In the genomic region with DNA sequence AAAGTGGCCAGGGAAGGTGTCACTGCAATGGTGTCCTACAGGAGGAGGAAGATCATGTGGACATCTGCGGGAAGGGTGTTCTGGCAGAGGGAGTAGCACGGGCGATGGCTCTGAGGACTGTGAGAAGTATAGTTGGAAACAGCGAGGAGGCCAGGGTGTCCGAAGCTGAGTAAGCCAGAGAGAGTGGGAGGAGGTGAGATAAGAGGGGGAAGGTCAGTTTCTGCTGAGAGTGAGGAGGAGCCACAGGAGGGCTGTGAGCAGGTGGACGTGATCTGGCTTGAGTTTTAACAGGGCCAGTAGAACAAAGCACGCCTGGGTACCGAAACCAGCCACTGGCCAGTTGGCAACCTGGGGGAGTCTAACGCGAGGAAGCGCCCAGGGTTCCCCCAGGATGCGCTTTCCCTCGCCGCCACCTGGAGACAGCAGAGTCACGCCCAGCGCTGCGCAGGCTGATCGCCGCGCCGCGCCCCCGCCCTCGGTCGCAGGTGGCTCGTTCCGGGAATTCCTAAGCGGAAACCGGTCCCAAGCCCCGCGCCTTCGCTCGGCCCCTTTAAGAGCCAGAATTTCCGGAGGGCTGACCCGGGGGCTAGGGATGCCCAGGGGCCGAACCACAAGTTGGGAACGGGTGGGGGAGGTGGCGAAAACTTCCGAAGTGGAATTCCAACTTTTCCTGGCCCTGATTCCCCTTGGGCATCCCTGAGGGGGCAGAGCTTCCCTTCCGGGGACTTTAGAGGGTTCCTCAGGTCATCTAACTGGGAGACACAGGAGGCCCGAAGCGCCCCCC, we compare ENCODE assay signal across 8 cellular contexts. TPM values are rescaled to one million over a fixed set of nuclear protein-coding genes. Genes with fewer than 3 reads are reported as not detected.
DNase-seq lines count a peak whose midpoint lies in the region; ATAC-seq and TF ChIP-seq lines count a peak whose summit lies in the region.

No MANE protein-coding gene starts in this region.

- peak; percentile 46 for ATAC-seq in GM18505 (IDR thresholded peaks at IDR 0.05; ENCODE audit: unreplicated experiment)
- peak; percentile 29 for ATAC-seq in HG02970 (IDR thresholded peaks at IDR 0.05; ENCODE audit: low FRiP score, unreplicated experiment)
- ATAC-seq in gastrocnemius medialis = peak; percentile 27 to 29

- H3K4me2 ChIP-seq in hepatocyte = peak overlapping the region; percentile 77

- WGBS in hepatocyte (ENCODE audit: low lambda C conversion rate, missing lambda C conversion rate) = 2% methylated on average over 39 of the region's 42 CpGs

- in situ Hi-C loops in gastrocnemius medialis (cut with MboI; ENCODE audit: low sequenced_read_pairs in 4 of 4) = no loop called here

- peak overlapping the region; percentile 67 for H2AFZ ChIP-seq in hepatocyte

- no peaks in the 10 kb centered on the region for H3K9me3 ChIP-seq in hepatocyte (ENCODE audit: low read depth)
- no peaks in the 10 kb centered on the region for H3K9me3 ChIP-seq in gastrocnemius medialis

- H3K9me2 ChIP-seq in hepatocyte (replicated peaks; ENCODE audit: insufficient read depth) = no peaks in the 10 kb centered on the region

- peak; percentile 94 for DNase-seq in NCI-H510A treated with DMSO at 0.1 percent for 48 hours (lab: John Stamatoyannopoulos, UW)
- peak; percentile 87 for DNase-seq in activated effector memory CD4-positive, alpha-beta T cell treated with anti-CD3 and anti-CD28 coated beads, Interleukin-2, amount 50 U/mL, for 16 hours
- DNase-seq in hepatocyte (ENCODE audit: low spot score) = peak; percentile 94
- no peak for DNase-seq in gastrocnemius medialis
- DNase-seq in occipital lobe (lab: John Stamatoyannopoulos, UW) = no peak
- DNase-seq in HCEC 1CT = no peak

- H3K36me3 ChIP-seq in hepatocyte (replicated peaks; ENCODE audit: insufficient read depth, low read depth) (no peaks in the 10 kb centered on the region), gastrocnemius medialis (no peaks in the 10 kb centered on the region)

- H3K79me2 ChIP-seq in hepatocyte = peaks cover 31% of the 10 kb centered on the region

- H3K4me3 ChIP-seq in hepatocyte (peak overlapping the region; percentile 41), gastrocnemius medialis (peak overlapping the region; percentile 39 to 57 (median 50))

- H3K27me3 ChIP-seq in hepatocyte (peaks cover 4% of the 10 kb centered on the region), gastrocnemius medialis (peaks cover 40 to 53% (median 40%) of the 10 kb centered on the region in 3 donors)

- H3K27ac ChIP-seq in hepatocyte = peak overlapping the region; percentile 100
- peak overlapping the region; percentile 61 to 76 (median 72) for H3K27ac ChIP-seq in gastrocnemius medialis

- H3K4me1 ChIP-seq in hepatocyte (ENCODE audit: insufficient read depth) = no peaks in the 10 kb centered on the region
- no peaks in the 10 kb centered on the region for H3K4me1 ChIP-seq in gastrocnemius medialis

- intact Hi-C loops in gastrocnemius medialis (cut with DNase I; ENCODE audit: low total_unique reads) = no loop called here

- no peaks in the 10 kb centered on the region for H4K20me1 ChIP-seq in hepatocyte (ENCODE audit: insufficient read depth, poor library complexity, severe bottlenecking)

- peak; percentile 39 for TF ChIP-seq CTCF in hepatocyte (IDR thresholded peaks at IDR 0.05; ENCODE audit: poor library complexity)
- TF ChIP-seq CTCF in gastrocnemius medialis (IDR thresholded peaks at IDR 0.05 in 4 of 5, conservative IDR thresholded peaks at IDR 0.05 in 1 of 5) = peak in 3 of 5 experiments; percentile 33 to 54 (median 47)

- TF ChIP-seq POLR2A in GM18505 (IDR thresholded peaks at IDR 0.05; ENCODE audit: borderline replicate concordance, extremely low read depth, insufficient read depth, insufficient read length) = peak; percentile 56
- no peak for TF ChIP-seq POLR2A in gastrocnemius medialis (IDR thresholded peaks at IDR 0.05)

RNA-seq across cellular contexts. Expression of gene LSR, which starts 1.1 kb away (rescaled TPM):
- 89.9 and 113 TPM in 2 replicates for total RNA-seq in hepatocyte
- 255 and 296 TPM in 2 replicates for polyA plus RNA-seq in hepatocyte
- 10 to 100 TPM in 1 of 4 donors, 1 to 10 TPM in 3; 2.5 to 11.4 (median 5.2) TPM for total RNA-seq in gastrocnemius medialis
- total RNA-seq in occipital lobe = 3.1 TPM

RNA-seq across cellular contexts. Expression of gene FAM187B, which starts 19.2 kb away (rescaled TPM):
- 0.56 TPM in 1 of 2 replicates, not detected in the other for total RNA-seq in hepatocyte
- not detected in 2 replicates for polyA plus RNA-seq in hepatocyte
- total RNA-seq in gastrocnemius medialis = not detected
- not detected for total RNA-seq in occipital lobe

RNA-seq across cellular contexts. Expression of gene USF2, which starts 21.0 kb away (rescaled TPM):
- total RNA-seq in hepatocyte (55.6 and 61.4 TPM in 2 replicates), gastrocnemius medialis (100 to 1,000 TPM; 118 to 169 (median 143) TPM), occipital lobe (36.0 TPM)
- polyA plus RNA-seq in hepatocyte = 30.2 and 35.0 TPM in 2 replicates

RNA-seq across cellular contexts. Expression of gene HAMP, which starts 34.6 kb away (rescaled TPM):
- total RNA-seq in hepatocyte (5.1 and 7.0 TPM in 2 replicates), gastrocnemius medialis (not detected), occipital lobe (not detected)
- 49.3 and 55.8 TPM in 2 replicates for polyA plus RNA-seq in hepatocyte

RNA-seq across cellular contexts. Expression of gene MAG, which starts 44.2 kb away (rescaled TPM):
- 2.8 TPM in 1 of 2 replicates, not detected in the other for total RNA-seq in hepatocyte
- 0.47 and 0.81 TPM in 2 replicates for polyA plus RNA-seq in hepatocyte
- 1 to 10 TPM in 1 of 4 donors, under 1 TPM in 1, not detected in 2; 0.24 to 1.5 TPM for total RNA-seq in gastrocnemius medialis
- total RNA-seq in occipital lobe = 0.47 TPM

Comparison
In these comparisons a context has a peak if more than half of its experiments do, and no peak if none do; other contexts are left out.
1. DNase-seq: peak in NCI-H510A treated with DMSO at 0.1 percent for 48 hours (single experiment), activated effector memory CD4-positive, alpha-beta T cell treated with anti-CD3 and anti-CD28 coated beads, Interleukin-2, amount 50 U/mL, for 16 hours (single experiment) and hepatocyte (single experiment); none in gastrocnemius medialis (0 of 2), occipital lobe (single experiment) and HCEC 1CT (single experiment).
2. Peak in every context shown above with its lines, with median percentiles within 50 percentile points of each other: ATAC-seq.